2 cellular contexts compared by ENCODE assay signal in the genomic region with DNA sequence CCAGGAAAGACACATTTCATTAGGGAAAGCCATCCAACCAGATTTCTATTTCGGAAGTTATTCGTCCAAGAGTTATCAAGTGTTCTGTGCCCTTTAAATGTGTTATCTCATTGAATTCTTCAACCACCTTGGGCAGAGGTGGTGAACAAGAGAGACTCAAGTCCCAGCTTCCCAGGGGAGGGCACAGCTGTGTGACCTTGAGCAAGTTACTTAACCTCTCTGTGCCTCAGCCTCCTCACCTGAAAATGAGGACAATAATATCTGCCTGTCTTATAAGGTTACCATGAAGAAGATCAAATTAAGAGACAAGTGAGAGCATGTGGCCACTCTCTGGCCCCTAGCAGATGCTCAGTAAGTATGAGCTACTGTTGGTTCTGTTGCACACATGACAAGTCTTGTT.
TF ChIP-seq lines count a peak whose summit lies in the region.

No MANE protein-coding gene starts in this region.

TF ChIP-seq in HEK293, 187 proteins besides CTCF, POLR2A, EP300 and RAD21 (continued from another document):
- TF ChIP-seq, protein P1, sequence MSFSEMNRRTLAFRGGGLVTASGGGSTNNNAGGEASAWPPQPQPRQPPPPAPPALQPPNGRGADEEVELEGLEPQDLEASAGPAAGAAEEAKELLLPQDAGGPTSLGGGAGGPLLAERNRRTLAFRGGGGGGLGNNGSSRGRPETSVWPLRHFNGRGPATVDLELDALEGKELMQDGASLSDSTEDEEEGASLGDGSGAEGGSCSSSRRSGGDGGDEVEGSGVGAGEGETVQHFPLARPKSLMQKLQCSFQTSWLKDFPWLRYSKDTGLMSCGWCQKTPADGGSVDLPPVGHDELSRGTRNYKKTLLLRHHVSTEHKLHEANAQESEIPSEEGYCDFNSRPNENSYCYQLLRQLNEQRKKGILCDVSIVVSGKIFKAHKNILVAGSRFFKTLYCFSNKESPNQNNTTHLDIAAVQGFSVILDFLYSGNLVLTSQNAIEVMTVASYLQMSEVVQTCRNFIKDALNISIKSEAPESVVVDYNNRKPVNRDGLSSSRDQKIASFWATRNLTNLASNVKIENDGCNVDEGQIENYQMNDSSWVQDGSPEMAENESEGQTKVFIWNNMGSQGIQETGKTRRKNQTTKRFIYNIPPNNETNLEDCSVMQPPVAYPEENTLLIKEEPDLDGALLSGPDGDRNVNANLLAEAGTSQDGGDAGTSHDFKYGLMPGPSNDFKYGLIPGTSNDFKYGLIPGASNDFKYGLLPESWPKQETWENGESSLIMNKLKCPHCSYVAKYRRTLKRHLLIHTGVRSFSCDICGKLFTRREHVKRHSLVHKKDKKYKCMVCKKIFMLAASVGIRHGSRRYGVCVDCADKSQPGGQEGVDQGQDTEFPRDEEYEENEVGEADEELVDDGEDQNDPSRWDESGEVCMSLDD (tag by site-specific recombination; IDR thresholded peaks at IDR 0.05): no peak
TF ChIP-seq in HEK293: peak in this region for 1.

TF ChIP-seq in K562, 482 proteins besides CTCF, POLR2A, EP300 and RAD21:
- TF ChIP-seq, protein P2, sequence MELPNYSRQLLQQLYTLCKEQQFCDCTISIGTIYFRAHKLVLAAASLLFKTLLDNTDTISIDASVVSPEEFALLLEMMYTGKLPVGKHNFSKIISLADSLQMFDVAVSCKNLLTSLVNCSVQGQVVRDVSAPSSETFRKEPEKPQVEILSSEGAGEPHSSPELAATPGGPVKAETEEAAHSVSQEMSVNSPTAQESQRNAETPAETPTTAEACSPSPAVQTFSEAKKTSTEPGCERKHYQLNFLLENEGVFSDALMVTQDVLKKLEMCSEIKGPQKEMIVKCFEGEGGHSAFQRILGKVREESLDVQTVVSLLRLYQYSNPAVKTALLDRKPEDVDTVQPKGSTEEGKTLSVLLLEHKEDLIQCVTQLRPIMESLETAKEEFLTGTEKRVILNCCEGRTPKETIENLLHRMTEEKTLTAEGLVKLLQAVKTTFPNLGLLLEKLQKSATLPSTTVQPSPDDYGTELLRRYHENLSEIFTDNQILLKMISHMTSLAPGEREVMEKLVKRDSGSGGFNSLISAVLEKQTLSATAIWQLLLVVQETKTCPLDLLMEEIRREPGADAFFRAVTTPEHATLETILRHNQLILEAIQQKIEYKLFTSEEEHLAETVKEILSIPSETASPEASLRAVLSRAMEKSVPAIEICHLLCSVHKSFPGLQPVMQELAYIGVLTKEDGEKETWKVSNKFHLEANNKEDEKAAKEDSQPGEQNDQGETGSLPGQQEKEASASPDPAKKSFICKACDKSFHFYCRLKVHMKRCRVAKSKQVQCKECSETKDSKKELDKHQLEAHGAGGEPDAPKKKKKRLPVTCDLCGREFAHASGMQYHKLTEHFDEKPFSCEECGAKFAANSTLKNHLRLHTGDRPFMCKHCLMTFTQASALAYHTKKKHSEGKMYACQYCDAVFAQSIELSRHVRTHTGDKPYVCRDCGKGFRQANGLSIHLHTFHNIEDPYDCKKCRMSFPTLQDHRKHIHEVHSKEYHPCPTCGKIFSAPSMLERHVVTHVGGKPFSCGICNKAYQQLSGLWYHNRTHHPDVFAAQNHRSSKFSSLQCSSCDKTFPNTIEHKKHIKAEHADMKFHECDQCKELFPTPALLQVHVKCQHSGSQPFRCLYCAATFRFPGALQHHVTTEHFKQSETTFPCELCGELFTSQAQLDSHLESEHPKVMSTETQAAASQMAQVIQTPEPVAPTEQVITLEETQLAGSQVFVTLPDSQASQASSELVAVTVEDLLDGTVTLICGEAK (IDR thresholded peaks at IDR 0.05): no peak
- TF ChIP-seq, protein P2 (CRISPR knock-in tag; IDR thresholded peaks at IDR 0.05): no peak
- TF ChIP-seq RBM25 (IDR thresholded peaks at IDR 0.05; ENCODE audit: low read depth, low read length, severe bottlenecking) (peak; percentile 97), CHD4 (IDR thresholded peaks at IDR 0.05; ENCODE audit: insufficient read depth, insufficient replicate concordance, low read depth, low read length, poor library complexity, severe bottlenecking) (no peak), ZFP36 (IDR thresholded peaks at IDR 0.05; ENCODE audit: low read depth, low read length, partially characterized antibody) (peak; percentile 85), ZNF146 (CRISPR knock-in tag; IDR thresholded peaks at IDR 0.05; ENCODE audit: unreplicated experiment) (no peak), POLR2AphosphoS5 (IDR thresholded peaks at IDR 0.05; ENCODE audit: control insufficient read depth, insufficient read depth, low read depth, low read length) (no peak), GTF2F1 (IDR thresholded peaks at IDR 0.05; ENCODE audit: low read depth, low read length) (no peak), BCL6 (CRISPR knock-in tag; IDR thresholded peaks at IDR 0.05) (no peak), BCOR (IDR thresholded peaks at IDR 0.05) (peak; percentile 77), CBX1 (IDR thresholded peaks at IDR 0.05; ENCODE audit: low read depth) (0 out of 2 replicates have a peak, but pooled peaks have one; percentile 24), PYGO2 (tag; IDR thresholded peaks at IDR 0.05) (no peak), NFE2 (IDR thresholded peaks at IDR 0.05; ENCODE audit: low read depth) (no peak)
